Comparison of ENCODE assay signal across 32 cellular contexts in the genomic region with DNA sequence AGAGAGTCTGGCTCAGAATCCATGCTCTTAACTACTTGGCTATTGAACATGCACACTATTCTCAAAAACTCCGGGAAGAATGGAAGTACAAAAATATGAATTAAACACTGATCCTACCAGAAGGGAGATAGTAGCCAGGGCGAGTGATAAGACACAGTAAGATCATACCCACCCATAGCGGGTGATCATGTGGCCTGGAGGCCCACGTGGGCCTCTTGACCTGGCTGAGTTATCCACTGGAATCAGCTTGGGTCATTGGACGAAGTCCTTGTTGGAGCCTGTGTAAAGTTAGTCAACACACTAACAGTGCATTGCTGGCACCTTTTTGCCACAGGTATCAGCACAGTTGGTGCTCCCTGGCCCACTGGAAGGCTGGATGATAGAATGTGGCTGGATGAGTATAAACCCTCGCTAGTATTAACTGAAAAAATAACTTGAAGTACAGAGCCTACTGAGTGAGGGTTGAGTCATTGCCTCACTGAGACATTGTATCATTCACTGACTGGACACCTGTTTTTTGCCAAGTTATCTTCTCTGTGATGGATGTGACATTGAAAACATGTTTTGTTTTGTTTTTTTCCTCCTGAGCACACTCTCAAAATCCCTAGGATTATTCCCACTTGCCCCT.
DNase-seq lines count a peak whose midpoint lies in the region; ATAC-seq and TF ChIP-seq lines count a peak whose summit lies in the region.
"Had no signal": no experiment of that assay in that cellular context is flagged by ENCODE, and none has a peak within 500 bp of the region (broad histone marks: within the 10 kb centered on the region; RNA-seq: fewer than 3 reads in every experiment).

No MANE protein-coding gene starts in this region.

- H3K27ac Mint-ChIP-seq in CD8-positive, alpha-beta T cell: no peak overlapping the region
- H3K27ac Mint-ChIP-seq: activated CD4-positive, alpha-beta T cell treated with anti-CD3 and anti-CD28 coated beads, Interleukin-2, amount 10 ng/mL, durations not matched to agents 7 days and 5 days; H9; nephron progenitor cell had no signal

- H3K27me3 Mint-ChIP-seq in CD8-positive, alpha-beta T cell (ENCODE audit: low read depth): no peaks in the 10 kb centered on the region

- TF ChIP-seq CTCF in fibroblast of pulmonary artery (IDR thresholded peaks at IDR 0.05; ENCODE audit: low read length, missing control alignments): no peak
- no peak for TF ChIP-seq CTCF in CD8-positive, alpha-beta T cell (IDR thresholded peaks at IDR 0.05)

- no peak overlapping the region for H3K4me3 Mint-ChIP-seq in CD8-positive, alpha-beta T cell
- H3K4me3 Mint-ChIP-seq: activated CD4-positive, alpha-beta T cell treated with anti-CD3 and anti-CD28 coated beads, Interleukin-2, amount 10 ng/mL, durations not matched to agents 7 days and 5 days; activated T-cell treated with anti-CD3 and anti-CD28 coated beads, Interleukin-2, amount 50 U/mL, for 4 hours; H9; nephron progenitor cell had no signal

- H3K9me3 ChIP-seq in CD8-positive, alpha-beta T cell (ENCODE audit: low read length): no peaks in the 10 kb centered on the region
- H3K9me3 ChIP-seq: colonic mucosa, ovary, transverse colon had no signal

- ATAC-seq in HG02840 (IDR thresholded peaks at IDR 0.05; ENCODE audit: low FRiP score, unreplicated experiment): no peak
- no peak for ATAC-seq in CD8-positive, alpha-beta T cell
- no peak for ATAC-seq in GM19035 (IDR thresholded peaks at IDR 0.05; ENCODE audit: unreplicated experiment)
- ATAC-seq: activated T-cell treated with anti-CD3 and anti-CD28 coated beads, Interleukin-2, amount 50 U/mL, for 4 hours had no signal

- POLR2A ChIA-PET in CD8-positive, alpha-beta T cell (lab: Charles Lee): no interaction called here

- H3K36me3 Mint-ChIP-seq in CD8-positive, alpha-beta T cell: no peaks in the 10 kb centered on the region

- peaks cover 3% of the 10 kb centered on the region for H3K4me1 ChIP-seq in CD8-positive, alpha-beta T cell (ENCODE audit: insufficient read depth, low read length)
- H3K4me1 ChIP-seq: colonic mucosa, transverse colon had no signal

- DNase-seq in A172 (ENCODE audit: low spot score) (peak; percentile 36), HT1080 (ENCODE audit: low read depth) (peak; percentile 53), amniotic epithelial cell (ENCODE audit: low read depth) (peak; percentile 86), fibroblast of pulmonary artery (ENCODE audit: low read depth) (peak; percentile 34), NCI-H1694 treated with DMSO at 0.1 percent for 48 hours (lab: John Stamatoyannopoulos, UW) (no peak)
- DNase-seq in CD8-positive, alpha-beta T cell: no peak
- DNase-seq: activated CD4-positive, alpha-beta T cell treated with anti-CD3 and anti-CD28 coated beads, Interleukin-2, amount 10 ng/mL, durations not matched to agents 7 days and 5 days; activated naive CD4-positive, alpha-beta T cell; activated T-cell treated with anti-CD3 and anti-CD28 coated beads, Interleukin-2, amount 50 U/mL, for 4 hours; amygdala; colonic mucosa; DMS53; effector memory CD4-positive, alpha-beta T cell; esophagus squamous epithelium; GF-D8; H9; kidney glomerular epithelial cell; NCI-H1417 treated with DMSO at 0.1 percent for 48 hours; NCI-H748 treated with DMSO at 0.1 percent for 48 hours; nephron progenitor cell; ovary; Right ventricle myocardium superior; stimulated activated CD4-positive, alpha-beta T cell treated with anti-CD3 and anti-CD28 coated beads, Interleukin-1b, Interleukin-23, amount 100 ng/mL, for 48 hours; stimulated activated CD8-positive, alpha-beta memory T cell treated with anti-CD3 and anti-CD28 coated beads, Interleukin-4, amount 100 ng/mL, for 48 hours; T-helper 9 cell; transverse colon had no signal

- CTCF ChIA-PET in CD8-positive, alpha-beta T cell (lab: Charles Lee): no interaction called here

- no peaks in the 10 kb centered on the region for H3K36me3 ChIP-seq in CD8-positive, alpha-beta T cell (ENCODE audit: insufficient read depth, low read length)
- H3K36me3 ChIP-seq: colonic mucosa, esophagus squamous epithelium, ovary, transverse colon had no signal

- H3K4me1 Mint-ChIP-seq in CD8-positive, alpha-beta T cell (ENCODE audit: low read depth): peaks cover 12% of the 10 kb centered on the region

- H3K27ac ChIP-seq in CD8-positive, alpha-beta T cell (ENCODE audit: low read depth, low read length): no peak overlapping the region
- H3K27ac ChIP-seq: colonic mucosa, esophagus squamous epithelium, KMS-11, ovary, transverse colon had no signal

- H3K4me3 ChIP-seq in fibroblast of pulmonary artery (replicated peaks; ENCODE audit: low read depth, low read length): no peak overlapping the region
- no peak overlapping the region for H3K4me3 ChIP-seq in CD8-positive, alpha-beta T cell (ENCODE audit: low read depth, low read length)
- H3K4me3 ChIP-seq: A549, colonic mucosa, esophagus squamous epithelium, lung, ovary, smooth muscle cell, transverse colon had no signal

- H3K9me3 Mint-ChIP-seq in CD8-positive, alpha-beta T cell: peaks cover 7% of the 10 kb centered on the region

- no peaks in the 10 kb centered on the region for H3K27me3 ChIP-seq in CD8-positive, alpha-beta T cell (ENCODE audit: insufficient read depth, low read length)
- H3K27me3 ChIP-seq: colonic mucosa, esophagus squamous epithelium, ovary, transverse colon had no signal

- intact Hi-C loops in CD8-positive, alpha-beta T cell (cut with DNase I, micrococcal nuclease): no loop called here

Comparison
In these comparisons a context has a peak if more than half of its experiments do, and no peak if none do; other contexts are left out.
1. DNase-seq: peak in A172 (single experiment), HT1080 (single experiment), amniotic epithelial cell (single experiment) and fibroblast of pulmonary artery (single experiment); none in NCI-H1694 treated with DMSO at 0.1 percent for 48 hours (single experiment) and CD8-positive, alpha-beta T cell (0 of 7).